In genomic region chr1:110201157-110201825, GRCh38 we compare ENCODE assay signal across 15 cellular contexts. TPM values are rescaled to one million over a fixed set of nuclear protein-coding genes. Genes with fewer than 3 reads are reported as not detected.
A peak's percentile ranks its signal among the peaks of the same experiment; 100 is the strongest.
DNase-seq lines count a peak whose midpoint lies in the region; ATAC-seq, FAIRE-seq and TF ChIP-seq lines count a peak whose summit lies in the region.
"Had no signal": no experiment of that assay in that cellular context is flagged by ENCODE, and none has a peak within 500 bp of the region (broad histone marks: within the 10 kb centered on the region; RNA-seq: fewer than 3 reads in every experiment).

No MANE protein-coding gene starts in this region.

- no peak overlapping the region for H3K4me3 Mint-ChIP-seq in astrocyte (ENCODE audit: unreplicated experiment)
- no peak overlapping the region for H3K4me3 Mint-ChIP-seq in Calu3 (ENCODE audit: low read depth, unreplicated experiment)
- H3K4me3 Mint-ChIP-seq: CD4-positive, CD25-positive, alpha-beta regulatory T cell; H9 had no signal

- no peak overlapping the region for H4K91ac ChIP-seq in neuronal stem cell (ENCODE audit: low read depth, low read length, poor library complexity)

- H3K18ac ChIP-seq in neuronal stem cell (ENCODE audit: low read length), result no peak overlapping the region

- H2AFZ ChIP-seq in astrocyte (ENCODE audit: low read depth, low read length) (peak overlapping the region; percentile 22), neuronal stem cell (ENCODE audit: low read length) (no peak overlapping the region)
- H2AFZ ChIP-seq: GM23248 had no signal

- no peak for ATAC-seq in esophagus mucosa
- ATAC-seq: HepG2 had no signal

- H3K36me3 Mint-ChIP-seq in astrocyte (ENCODE audit: low read depth, unreplicated experiment), result peaks cover 2% of the 10 kb centered on the region
- peaks cover 5% of the 10 kb centered on the region for H3K36me3 Mint-ChIP-seq in Calu3 (ENCODE audit: insufficient read depth, unreplicated experiment)
- H3K36me3 Mint-ChIP-seq: CD4-positive, CD25-positive, alpha-beta regulatory T cell had no signal

- FAIRE-seq in astrocyte (lab: Jason Lieb, UNC), result no peak
- FAIRE-seq: G401.6, GM12891, HepG2, HTR-8/SVneo had no signal

- H3K14ac ChIP-seq in neuronal stem cell (ENCODE audit: low read length), result no peak overlapping the region

- CTCF ChIA-PET in HEK293 (lab: Yijun Ruan, JAX) (interaction anchor here (0.5 to 20.2 kb wide), 9 partner anchors 25 to 296 kb away, joined by 3 to 662 read pairs (median 8); no protein-coding TSS in a partner anchor), Calu3 (lab: Charles Lee) (interaction anchor here (0.6 to 1.6 kb wide), 3 partner anchors 259 to 263 kb away, joined by 3 to 9 read pairs (median 5); no protein-coding TSS in a partner anchor)

- H3K27ac ChIP-seq in HEK293 (ENCODE audit: extremely low read depth, low read depth, low read length) (no peak overlapping the region), astrocyte (ENCODE audit: low read depth, low read length) (no peak overlapping the region), neuronal stem cell (replicated peaks; ENCODE audit: low read length) (no peak overlapping the region)
- H3K27ac ChIP-seq: GM23248 had no signal

- H3K9me3 ChIP-seq in HEK293 (ENCODE audit: control insufficient read depth, insufficient read depth, low read depth, low read length), result no peaks in the 10 kb centered on the region
- no peaks in the 10 kb centered on the region for H3K9me3 ChIP-seq in astrocyte (ENCODE audit: insufficient read depth, low read depth, low read length)
- no peaks in the 10 kb centered on the region for H3K9me3 ChIP-seq in neuronal stem cell (replicated peaks in 1 of 2; ENCODE audit: control insufficient read depth in 2 of 2, insufficient read depth in 1 of 2, low read depth in 1 of 2, low read length in 2 of 2)

- DNase-seq in astrocyte (ENCODE audit: low read depth), result no peak
- DNase-seq in neuronal stem cell (ENCODE audit: low spot score), result no peak
- DNase-seq in retina, result no peak
- DNase-seq in Calu3, result no peak
- DNase-seq: CD4-positive, CD25-positive, alpha-beta regulatory T cell; DMS79; H9 had no signal

- no TSS peak for BruUV-seq in Calu3 (replicated peaks; lab: Mats Ljungman, UMichigan)

- no peaks in the 10 kb centered on the region for H3K27me3 ChIP-seq in astrocyte (ENCODE audit: insufficient read depth, low read length)
- H3K27me3 ChIP-seq in neuronal stem cell (ENCODE audit: control insufficient read depth in 3 of 3, insufficient read depth in 3 of 3, low read depth in 1 of 3, low read length in 3 of 3), result peaks cover 0 to 29% (median 0%) of the 10 kb centered on the region in 3 experiments

- H2BK120ac ChIP-seq in neuronal stem cell (ENCODE audit: low read depth, low read length), result no peak overlapping the region

- H3K27me3 Mint-ChIP-seq in astrocyte (ENCODE audit: low read depth, unreplicated experiment) (peaks cover 28% of the 10 kb centered on the region), Calu3 (ENCODE audit: unreplicated experiment) (peaks cover 8% of the 10 kb centered on the region)
- H3K27me3 Mint-ChIP-seq: CD4-positive, CD25-positive, alpha-beta regulatory T cell had no signal

- H2BK12ac ChIP-seq in neuronal stem cell (ENCODE audit: low read length), result no peak overlapping the region

- H3K9me3 Mint-ChIP-seq in astrocyte (ENCODE audit: unreplicated experiment), result peaks cover 3% of the 10 kb centered on the region
- H3K9me3 Mint-ChIP-seq in Calu3 (ENCODE audit: low read depth, unreplicated experiment), result no peaks in the 10 kb centered on the region
- H3K9me3 Mint-ChIP-seq: CD4-positive, CD25-positive, alpha-beta regulatory T cell; H9 had no signal

- POLR2A ChIA-PET in HEK293 (lab: Yijun Ruan, JAX), result interaction anchor here (0.7 kb wide), 1 partner anchor 25 kb away, joined by 3 read pairs; no protein-coding TSS in a partner anchor

- no peak overlapping the region for H3K4me2 ChIP-seq in astrocyte (ENCODE audit: low read length)
- H3K4me2 ChIP-seq in neuronal stem cell (ENCODE audit: insufficient read depth, low read length, poor library complexity, severe bottlenecking), result no peak overlapping the region

- H3K4ac ChIP-seq in neuronal stem cell (ENCODE audit: low read length), result no peak overlapping the region

- H3K27ac Mint-ChIP-seq in astrocyte (ENCODE audit: unreplicated experiment) (peak overlapping the region; percentile 12), Calu3 (ENCODE audit: unreplicated experiment) (no peak overlapping the region)
- H3K27ac Mint-ChIP-seq: H9 had no signal

- no peak overlapping the region for H2BK15ac ChIP-seq in neuronal stem cell (ENCODE audit: low read length)

- no peak overlapping the region for H4K8ac ChIP-seq in neuronal stem cell (ENCODE audit: low read depth, low read length)

- intact Hi-C loops in Calu3 (cut with micrococcal nuclease; ENCODE audit: unreplicated experiment), result loop anchor here (5.0 kb wide), 1 partner anchor 206 kb away; the partner anchor contains the start of gene LAMTOR5

- H3K36me3 ChIP-seq in HEK293 (ENCODE audit: control insufficient read depth in 2 of 2, insufficient read depth in 1 of 2, low read length in 2 of 2), result no peaks in the 10 kb centered on the region
- H3K36me3 ChIP-seq in astrocyte (ENCODE audit: insufficient read depth, low read length), result no peaks in the 10 kb centered on the region
- H3K36me3 ChIP-seq in neuronal stem cell (replicated peaks in 1 of 2; ENCODE audit: control insufficient read depth in 2 of 2, insufficient read depth in 2 of 2, low read length in 2 of 2), result no peaks in the 10 kb centered on the region

- WGBS in neuronal stem cell (ENCODE audit: extremely low coverage in 2 of 2, insufficient read length in 2 of 2, insufficient replicate concordance in 1 of 2), 2 donors, result no CpG with 5 or more reads among the region's 10 CpGs

- H3K4me1 Mint-ChIP-seq in astrocyte (ENCODE audit: low read depth, unreplicated experiment) (peaks cover 15% of the 10 kb centered on the region), Calu3 (ENCODE audit: low read depth, unreplicated experiment) (peaks cover 8% of the 10 kb centered on the region)

- no peaks in the 10 kb centered on the region for H3K4me1 ChIP-seq in HEK293 (ENCODE audit: control insufficient read depth, insufficient read depth, low read length)
- peaks cover 10% of the 10 kb centered on the region for H3K4me1 ChIP-seq in astrocyte (ENCODE audit: insufficient read depth, low read length)
- H3K4me1 ChIP-seq in neuronal stem cell (ENCODE audit: control insufficient read depth in 2 of 2, insufficient read depth in 1 of 2, low read depth in 1 of 2, low read length in 2 of 2), result peaks cover 0 to 5% of the 10 kb centered on the region in 2 donors

- TF ChIP-seq CTCF in HEK293 (tag by site-specific recombination; IDR thresholded peaks at IDR 0.05) (no peak), astrocyte (IDR thresholded peaks at IDR 0.05; ENCODE audit: insufficient read depth, low read depth, low read length) (no peak), Calu3 (IDR thresholded peaks at IDR 0.05; ENCODE audit: unreplicated experiment) (no peak)

- no peaks in the 10 kb centered on the region for H3K79me1 ChIP-seq in neuronal stem cell (ENCODE audit: low read depth, low read length)

- no peak overlapping the region for H2AK5ac ChIP-seq in neuronal stem cell (ENCODE audit: low read depth, low read length)

- no peaks in the 10 kb centered on the region for H3K79me2 ChIP-seq in astrocyte (ENCODE audit: insufficient read depth, low read length)

- H3K23ac ChIP-seq in neuronal stem cell (ENCODE audit: low read depth, low read length, poor library complexity), result peak overlapping the region; percentile 11

- H3K4me3 ChIP-seq in HEK293 (ENCODE audit: low read depth, low read length) (no peak overlapping the region), astrocyte (ENCODE audit: insufficient read depth, low read depth, low read length) (no peak overlapping the region), neuronal stem cell (ENCODE audit: low read length in 2 of 2) (no peak overlapping the region)
- H3K4me3 ChIP-seq: GM23248 had no signal

- H3K9ac ChIP-seq in astrocyte (ENCODE audit: low read length) (no peak overlapping the region), neuronal stem cell (ENCODE audit: low read depth, low read length, poor library complexity) (no peak overlapping the region)
- H3K9ac ChIP-seq: GM23248 had no signal

- H2BK5ac ChIP-seq in neuronal stem cell (ENCODE audit: low read length), result no peak overlapping the region

- H4K20me1 ChIP-seq in astrocyte (ENCODE audit: insufficient read depth, low read length), result no peaks in the 10 kb centered on the region

TF ChIP-seq in HEK293, 187 proteins besides CTCF, POLR2A, EP300 and RAD21:
- TF ChIP-seq ZEB2 (tag by site-specific recombination; IDR thresholded peaks at IDR 0.05), result no peak
- no peak for TF ChIP-seq IKZF3 (tag by site-specific recombination; IDR thresholded peaks at IDR 0.05)
- no peak for TF ChIP-seq ZNF19 (tag by site-specific recombination; IDR thresholded peaks at IDR 0.05; ENCODE audit: low read depth)
- TF ChIP-seq ZBTB20 (tag by site-specific recombination; IDR thresholded peaks at IDR 0.05), result peak; percentile 50

RNA-seq across cellular contexts. Expression of gene KCNC4, which starts 8.8 kb away (rescaled TPM):
- total RNA-seq in astrocyte (2.6 and 3.1 TPM in 2 replicates), Calu3 (2022) (16.0 and 24.3 TPM in 2 replicates), esophagus mucosa (5.8 TPM)
- 3.3 TPM for polyA plus RNA-seq in neuronal stem cell (2013, experiment 1 of 2)
- polyA plus RNA-seq in neuronal stem cell (2013, experiment 2 of 2), result 3.2 TPM

RNA-seq across cellular contexts. Expression of gene SLC6A17, which starts 51.0 kb away (rescaled TPM):
- total RNA-seq in astrocyte (3.6 and 4.4 TPM in 2 replicates), Calu3 (2022) (0.20 and 0.24 TPM in 2 replicates), esophagus mucosa (0.28 TPM)
- polyA plus RNA-seq in neuronal stem cell (2013, experiment 1 of 2), result 0.11 TPM
- 0.07 TPM for polyA plus RNA-seq in neuronal stem cell (2013, experiment 2 of 2)
- total RNA-seq: A673; CD4-positive, CD25-positive, alpha-beta regulatory T cell; HepG2 had no signal
- polyA plus RNA-seq: CD4-positive, CD25-positive, alpha-beta regulatory T cell; HepG2 had no signal
